Comparison of ENCODE assay signal across 14 cellular contexts in genomic region chr20:36400901-36401300, GRCh38.
"Had no signal": no experiment of that assay in that cellular context is flagged by ENCODE, and none has a peak within 500 bp of the region (broad histone marks: within the 10 kb centered on the region; RNA-seq: fewer than 3 reads in every experiment).

No MANE protein-coding gene starts in this region.

- DNase-seq: activated B cell treated with CpG ODN at 0.5 μM for 24 hours; activated CD4-positive, alpha-beta T cell treated with anti-CD3 and anti-CD28 coated beads for 48 hours; activated CD8-positive, alpha-beta T cell treated with anti-CD3 and anti-CD28 coated beads for 36 hours; activated effector memory CD4-positive, alpha-beta T cell treated with Interleukin-2 at 50 U/mL for 16 hours; activated T-cell treated with anti-CD3 and anti-CD28 coated beads, Interleukin-2, amount 50 U/mL, for 4 hours; hippocampal formation; nephron progenitor cell; stimulated activated CD4-positive, alpha-beta T cell treated with anti-CD3 and anti-CD28 coated beads, Interleukin-2, amount 100 ng/mL, for 48 hours; stimulated activated naive CD4-positive, alpha-beta T cell; tibial artery had no signal

- H3K27ac ChIP-seq: esophagus muscularis mucosa, right atrium auricular region, tibial artery had no signal

- H3K36me3 Mint-ChIP-seq: activated naive CD4-positive, alpha-beta T cell treated with anti-CD3 and anti-CD28 coated beads, Interleukin-2, amount 50 U/mL, for 24 hours had no signal

- ATAC-seq: activated CD8-positive, alpha-beta T cell treated with anti-CD3 and anti-CD28 coated beads for 36 hours; activated T-cell treated with anti-CD3 and anti-CD28 coated beads, Interleukin-2, amount 50 U/mL, for 4 hours had no signal

- H3K4me3 Mint-ChIP-seq: activated B cell treated with CpG ODN at 0.5 μM for 24 hours; activated CD8-positive, alpha-beta T cell treated with anti-CD3 and anti-CD28 coated beads for 36 hours; activated naive CD4-positive, alpha-beta T cell treated with anti-CD3 and anti-CD28 coated beads, Interleukin-2, amount 50 U/mL, for 24 hours; activated T-cell treated with anti-CD3 and anti-CD28 coated beads, Interleukin-2, amount 50 U/mL, for 4 hours; nephron progenitor cell had no signal

- H3K4me1 ChIP-seq: esophagus muscularis mucosa, right atrium auricular region, tibial artery had no signal

- H3K27ac Mint-ChIP-seq: activated B cell treated with CpG ODN at 0.5 μM for 24 hours; activated CD8-positive, alpha-beta T cell treated with anti-CD3 and anti-CD28 coated beads for 36 hours; activated naive CD4-positive, alpha-beta T cell treated with anti-CD3 and anti-CD28 coated beads, Interleukin-2, amount 50 U/mL, for 24 hours; nephron progenitor cell; progenitor cell of endocrine pancreas had no signal

- H3K9me3 Mint-ChIP-seq: activated B cell treated with CpG ODN at 0.5 μM for 24 hours; activated CD8-positive, alpha-beta T cell treated with anti-CD3 and anti-CD28 coated beads for 36 hours; activated naive CD4-positive, alpha-beta T cell treated with anti-CD3 and anti-CD28 coated beads, Interleukin-2, amount 50 U/mL, for 24 hours; activated T-cell treated with anti-CD3 and anti-CD28 coated beads, Interleukin-2, amount 50 U/mL, for 4 hours had no signal

- H3K4me1 Mint-ChIP-seq: activated B cell treated with CpG ODN at 0.5 μM for 24 hours; activated naive CD4-positive, alpha-beta T cell treated with anti-CD3 and anti-CD28 coated beads, Interleukin-2, amount 50 U/mL, for 24 hours had no signal

- H3K27me3 ChIP-seq: right atrium auricular region had no signal
